ENCODE assay signal across 8 cellular contexts in genomic region chr17:2400877-2401425, GRCh38. TPM values are rescaled to one million over a fixed set of nuclear protein-coding genes. Genes with fewer than 3 reads are reported as not detected.
A peak's percentile ranks its signal among the peaks of the same experiment; 100 is the strongest.
DNase-seq lines count a peak whose midpoint lies in the region; ATAC-seq and TF ChIP-seq lines count a peak whose summit lies in the region.

Gene MNT, minus strand, starts transcription at chr17:2401060. Its CDS starts 348 bp downstream, at chr17:2400712.

- peak in 3 of 4 donors; percentile 48 to 77 (median 71) for TF ChIP-seq POLR2A in upper lobe of left lung (IDR thresholded peaks at IDR 0.05)

- H3K4me3 ChIP-seq in GM12875 (ENCODE audit: low read depth, low read length) (peak within 1 kb of the TSS; percentile 70), heart right ventricle (peak within 1 kb of the TSS; percentile 71 to 99 (median 89)), upper lobe of left lung (peak within 1 kb of the TSS; percentile 66 to 93 (median 78))

- H3K9me3 ChIP-seq in heart right ventricle (no peaks in the 10 kb centered on the region), upper lobe of left lung (no peaks in the 10 kb centered on the region)

- H3K27ac ChIP-seq in adipose tissue (ENCODE audit: low read depth, low read length) (peak within 1 kb of the TSS; percentile 97), heart right ventricle (peak within 1 kb of the TSS; percentile 92 to 100 (median 98)), upper lobe of left lung (peak within 1 kb of the TSS; percentile 98 to 99 (median 98))

- H3K27me3 ChIP-seq in heart right ventricle (no peaks in the 10 kb centered on the region), upper lobe of left lung (peaks cover 0 to 2% (median 0%) of the 10 kb centered on the region in 4 donors)

- TF ChIP-seq CTCF in GM12875 (IDR thresholded peaks at IDR 0.05; ENCODE audit: borderline replicate concordance, insufficient read depth, low read depth, low read length) (no peak), heart right ventricle (IDR thresholded peaks at IDR 0.05) (peak in 2 of 9 donors; percentile 10 to 12), upper lobe of left lung (IDR thresholded peaks at IDR 0.05) (peak in 5 of 6 experiments; percentile 11 to 38 (median 31))

- ATAC-seq in HG02678 (IDR thresholded peaks at IDR 0.05; ENCODE audit: unreplicated experiment) (peak; percentile 37), heart right ventricle (peak; percentile 59 to 80 (median 68)), upper lobe of left lung (ENCODE audit: low FRiP score in 2 of 2) (peak; percentile 79 to 85)

- no peaks in the 10 kb centered on the region for H3K36me3 ChIP-seq in heart right ventricle
- no peaks in the 10 kb centered on the region for H3K36me3 ChIP-seq in upper lobe of left lung

- DNase-seq in NCI-H1417 (lab: John Stamatoyannopoulos, UW) = peak; percentile 86 to 94 (median 91)
- peak; percentile 90 for DNase-seq in T follicular helper cell (ENCODE audit: low read depth)
- peak; percentile 94 to 96 for DNase-seq in heart right ventricle
- DNase-seq in posterior vena cava (ENCODE audit: low spot score) = peak; percentile 98
- peak; percentile 95 to 99 for DNase-seq in upper lobe of left lung

- 0 to 1% (median 0%) methylated on average over 41 to 50 of the region's 51 CpGs for WGBS in adipose tissue, 3 donors
- 0 to 1% methylated on average over 50 of the region's 51 CpGs for WGBS in heart right ventricle, 2 donors
- WGBS in upper lobe of left lung, 2 donors = 0 to 2% methylated on average over 10 to 26 of the region's 51 CpGs

- intact Hi-C loops in heart right ventricle (cut with DNase I) = loop anchor here in 3 of 10 donors (1.0 to 10.0 kb wide), 3 partner anchors 8 to 336 kb away; no protein-coding TSS in a partner anchor
- intact Hi-C loops in posterior vena cava (cut with DNase I) = no loop called here

- H3K4me1 ChIP-seq in heart right ventricle (peaks cover 33 to 70% (median 66%) of the 10 kb centered on the region in 9 donors), upper lobe of left lung (peaks cover 44 to 70% (median 50%) of the 10 kb centered on the region in 4 donors)

- peak in 1 of 4 donors; percentile 68 for TF ChIP-seq EP300 in upper lobe of left lung (IDR thresholded peaks at IDR 0.05)

RNA-seq across cellular contexts. Expression of gene MNT, which starts in this region (rescaled TPM):
- polyA plus RNA-seq in adipose tissue = 10 to 100 TPM in 2 of 3 donors, 1 to 10 TPM in 1; 4.9 to 23.7 (median 23.1) TPM
- 10 to 100 TPM in 6 of 10 donors, 1 to 10 TPM in 4; 6.9 to 14.1 (median 11.0) TPM for total RNA-seq in heart right ventricle
- polyA plus RNA-seq in heart right ventricle = 10 to 100 TPM in 1 of 2 donors, 1 to 10 TPM in 1; 5.0 to 11.6 TPM
- total RNA-seq in posterior vena cava = 10 to 100 TPM; 26.0 to 27.2 TPM
- total RNA-seq in upper lobe of left lung = 10 to 100 TPM; 14.9 to 68.1 (median 38.6) TPM

Comparison
In these comparisons a context has a peak if more than half of its experiments do, and no peak if none do; other contexts are left out.
1. Peak in every context shown above with its lines: DNase-seq, ATAC-seq, H3K4me3 ChIP-seq and H3K27ac ChIP-seq.